Comparison of ENCODE assay signal across 8 cellular contexts in genomic region chr7:128404826-128405344, GRCh38. TPM values are rescaled to one million over a fixed set of nuclear protein-coding genes. Genes with fewer than 3 reads are reported as not detected.
A peak's percentile ranks its signal among the peaks of the same experiment; 100 is the strongest.
DNase-seq lines count a peak whose midpoint lies in the region; ATAC-seq and TF ChIP-seq lines count a peak whose summit lies in the region.

No MANE protein-coding gene starts in this region.

- H3K9ac ChIP-seq in parathyroid adenoma: peak overlapping the region; percentile 53

- peaks cover 12% of the 10 kb centered on the region for H3K4me1 ChIP-seq in parathyroid adenoma

- H3K27ac ChIP-seq in parathyroid adenoma: peak overlapping the region; percentile 37

- H3K9me3 ChIP-seq in parathyroid adenoma (ENCODE audit: control insufficient read depth, low read length): no peaks in the 10 kb centered on the region

- no peak for ATAC-seq in HG02970 (IDR thresholded peaks at IDR 0.05; ENCODE audit: low FRiP score, unreplicated experiment)

- peak; percentile 69 for DNase-seq in DMS 273 (lab: John Stamatoyannopoulos, UW; ENCODE audit: unreplicated experiment)
- DNase-seq in DMS 273 treated with DMSO at 0.1 percent for 48 hours (lab: John Stamatoyannopoulos, UW): no peak
- DNase-seq in RPMI8226: peak; percentile 71
- DNase-seq in endothelial cell (ENCODE audit: low spot score): no peak
- DNase-seq in iPS-NIHi11 (ENCODE audit: low spot score): no peak
- DNase-seq in mesenteric fat pad (ENCODE audit: low spot score): no peak

- peak overlapping the region; percentile 87 for H3K4me2 ChIP-seq in parathyroid adenoma (ENCODE audit: low read length)

- H2AFZ ChIP-seq in parathyroid adenoma: peak overlapping the region; percentile 94

- peaks cover 11% of the 10 kb centered on the region for H3K4me1 Mint-ChIP-seq in endothelial cell (ENCODE audit: unreplicated experiment)

- H3K27ac Mint-ChIP-seq in endothelial cell (ENCODE audit: unreplicated experiment): no peak overlapping the region

- H3K36me3 Mint-ChIP-seq in endothelial cell (ENCODE audit: low read depth, unreplicated experiment): no peaks in the 10 kb centered on the region

- peak overlapping the region; percentile 55 for H3K4me3 ChIP-seq in parathyroid adenoma (ENCODE audit: low read depth, low read length)

- peaks cover 3% of the 10 kb centered on the region for H3K79me2 ChIP-seq in parathyroid adenoma

- H3K27me3 ChIP-seq in parathyroid adenoma (ENCODE audit: control insufficient read depth, insufficient read depth, low read length): no peaks in the 10 kb centered on the region

- TF ChIP-seq CTCF in endothelial cell (IDR thresholded peaks at IDR 0.05; ENCODE audit: unreplicated experiment): no peak
- peak; percentile 33 for TF ChIP-seq CTCF in parathyroid adenoma (IDR thresholded peaks at IDR 0.05)

- no peaks in the 10 kb centered on the region for H3K9me3 Mint-ChIP-seq in endothelial cell (ENCODE audit: unreplicated experiment)

- peaks cover 25% of the 10 kb centered on the region for H3K27me3 Mint-ChIP-seq in endothelial cell (ENCODE audit: unreplicated experiment)

- H3K36me3 ChIP-seq in parathyroid adenoma (ENCODE audit: control insufficient read depth, insufficient read depth, low read length): no peaks in the 10 kb centered on the region

- H3K4me3 Mint-ChIP-seq in endothelial cell (ENCODE audit: unreplicated experiment): peak overlapping the region; percentile 77

RNA-seq across cellular contexts. Expression of gene IMPDH1, which starts 4.9 kb away (rescaled TPM):
- total RNA-seq in endothelial cell (ENCODE audit: unreplicated experiment) (7.5 TPM), mesenteric fat pad (146 TPM)

RNA-seq across cellular contexts. Expression of gene PRRT4, which starts 43.4 kb away (rescaled TPM):
- 10.8 TPM for total RNA-seq in endothelial cell (ENCODE audit: unreplicated experiment)
- total RNA-seq in mesenteric fat pad: 17.4 TPM

RNA-seq across cellular contexts. Expression of gene HILPDA, which starts 50.8 kb away (rescaled TPM):
- 13.1 TPM for total RNA-seq in endothelial cell (ENCODE audit: unreplicated experiment)
- total RNA-seq in mesenteric fat pad: 31.1 TPM

Comparison
In these comparisons a context has a peak if more than half of its experiments do, and no peak if none do; other contexts are left out.
1. DNase-seq: peak in DMS 273 (single experiment) and RPMI8226 (single experiment); none in DMS 273 treated with DMSO at 0.1 percent for 48 hours (single experiment), endothelial cell (single experiment), iPS-NIHi11 (single experiment) and mesenteric fat pad (single experiment).
2. RNA of gene IMPDH1, which starts 4.9 kb away (total RNA-seq): 146 TPM in mesenteric fat pad (single experiment); 7.5 TPM in endothelial cell (single experiment); every median in the first group is over 10 times any median in the second.